1 cellular context compared by ENCODE assay signal in the genomic region with DNA sequence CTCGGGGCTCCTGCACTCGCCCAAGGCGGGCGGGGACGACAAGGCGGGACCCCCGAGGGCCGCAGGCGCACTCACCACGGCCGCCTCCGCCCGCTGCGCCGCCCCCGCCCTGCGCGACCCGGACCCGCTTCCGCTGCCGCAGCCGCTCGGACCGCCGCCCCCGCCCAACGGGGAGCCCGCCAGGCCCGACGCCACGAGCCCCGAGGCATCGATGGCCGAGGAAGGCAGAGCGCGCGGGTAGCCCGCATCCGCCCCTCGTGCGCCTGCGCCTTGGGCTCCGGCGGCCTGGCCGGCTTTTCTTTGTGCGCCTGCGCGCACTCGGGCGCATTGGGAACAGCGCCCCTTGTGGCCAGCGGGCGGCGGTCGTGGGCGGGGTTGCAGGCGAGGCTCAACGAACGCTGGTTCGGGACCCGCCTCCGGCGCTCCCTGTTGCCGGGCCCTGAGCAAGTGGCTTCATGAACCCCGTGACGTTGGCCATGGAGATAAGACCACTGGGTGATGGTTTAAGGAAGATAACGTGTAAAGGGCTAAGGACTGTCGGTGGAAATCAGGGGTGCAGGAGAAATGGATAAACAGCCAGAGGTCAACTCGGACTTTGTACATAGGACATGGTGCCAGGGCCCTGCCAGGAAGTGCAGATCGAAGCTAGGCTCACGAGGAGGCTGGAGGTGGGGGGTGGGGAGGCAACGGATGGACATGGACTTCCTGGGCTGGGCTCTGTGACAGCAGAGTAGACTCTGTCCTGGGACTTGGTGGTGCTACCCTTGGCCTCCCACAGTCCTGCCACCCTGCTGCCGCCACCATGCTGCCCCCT.
TF ChIP-seq lines count a peak whose summit lies in the region.

A gene (plus strand): TSS at position 725 of the 814 bp plus-strand sequence. CDS start 78 bp downstream, at position 803.
A gene with protein sequence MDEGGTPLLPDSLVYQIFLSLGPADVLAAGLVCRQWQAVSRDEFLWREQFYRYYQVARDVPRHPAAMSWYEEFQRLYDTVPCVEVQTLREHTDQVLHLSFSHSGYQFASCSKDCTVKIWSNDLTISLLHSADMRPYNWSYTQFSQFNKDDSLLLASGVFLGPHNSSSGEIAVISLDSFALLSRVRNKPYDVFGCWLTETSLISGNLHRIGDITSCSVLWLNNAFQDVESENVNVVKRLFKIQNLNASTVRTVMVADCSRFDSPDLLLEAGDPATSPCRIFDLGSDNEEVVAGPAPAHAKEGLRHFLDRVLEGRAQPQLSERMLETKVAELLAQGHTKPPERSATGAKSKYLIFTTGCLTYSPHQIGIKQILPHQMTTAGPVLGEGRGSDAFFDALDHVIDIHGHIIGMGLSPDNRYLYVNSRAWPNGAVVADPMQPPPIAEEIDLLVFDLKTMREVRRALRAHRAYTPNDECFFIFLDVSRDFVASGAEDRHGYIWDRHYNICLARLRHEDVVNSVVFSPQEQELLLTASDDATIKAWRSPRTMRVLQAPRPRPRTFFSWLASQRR (minus strand): TSS at position 220 of the 814 bp plus-strand sequence. CDS start 655 bp downstream, outside the sequence.

TF ChIP-seq in HepG2, 621 proteins besides CTCF, POLR2A, EP300 and RAD21 (continued from another document and continues in another):
- TF ChIP-seq, protein P1, sequence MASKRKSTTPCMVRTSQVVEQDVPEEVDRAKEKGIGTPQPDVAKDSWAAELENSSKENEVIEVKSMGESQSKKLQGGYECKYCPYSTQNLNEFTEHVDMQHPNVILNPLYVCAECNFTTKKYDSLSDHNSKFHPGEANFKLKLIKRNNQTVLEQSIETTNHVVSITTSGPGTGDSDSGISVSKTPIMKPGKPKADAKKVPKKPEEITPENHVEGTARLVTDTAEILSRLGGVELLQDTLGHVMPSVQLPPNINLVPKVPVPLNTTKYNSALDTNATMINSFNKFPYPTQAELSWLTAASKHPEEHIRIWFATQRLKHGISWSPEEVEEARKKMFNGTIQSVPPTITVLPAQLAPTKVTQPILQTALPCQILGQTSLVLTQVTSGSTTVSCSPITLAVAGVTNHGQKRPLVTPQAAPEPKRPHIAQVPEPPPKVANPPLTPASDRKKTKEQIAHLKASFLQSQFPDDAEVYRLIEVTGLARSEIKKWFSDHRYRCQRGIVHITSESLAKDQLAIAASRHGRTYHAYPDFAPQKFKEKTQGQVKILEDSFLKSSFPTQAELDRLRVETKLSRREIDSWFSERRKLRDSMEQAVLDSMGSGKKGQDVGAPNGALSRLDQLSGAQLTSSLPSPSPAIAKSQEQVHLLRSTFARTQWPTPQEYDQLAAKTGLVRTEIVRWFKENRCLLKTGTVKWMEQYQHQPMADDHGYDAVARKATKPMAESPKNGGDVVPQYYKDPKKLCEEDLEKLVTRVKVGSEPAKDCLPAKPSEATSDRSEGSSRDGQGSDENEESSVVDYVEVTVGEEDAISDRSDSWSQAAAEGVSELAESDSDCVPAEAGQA (IDR thresholded peaks at IDR 0.05; ENCODE audit: low read depth): no peak
- TF ChIP-seq, protein P1 (CRISPR knock-in tag; IDR thresholded peaks at IDR 0.05; ENCODE audit: borderline replicate concordance): peak; percentile 13; the same call in 1 of the 2 replicates
- TF ChIP-seq SAP130 (CRISPR knock-in tag; IDR thresholded peaks at IDR 0.05; ENCODE audit: low read depth): peak; percentile 32
- peak; percentile 39; the same call in 1 of the 2 replicates for TF ChIP-seq IRX3 (CRISPR knock-in tag; IDR thresholded peaks at IDR 0.05; ENCODE audit: borderline replicate concordance, low read depth)
- TF ChIP-seq, protein P2, sequence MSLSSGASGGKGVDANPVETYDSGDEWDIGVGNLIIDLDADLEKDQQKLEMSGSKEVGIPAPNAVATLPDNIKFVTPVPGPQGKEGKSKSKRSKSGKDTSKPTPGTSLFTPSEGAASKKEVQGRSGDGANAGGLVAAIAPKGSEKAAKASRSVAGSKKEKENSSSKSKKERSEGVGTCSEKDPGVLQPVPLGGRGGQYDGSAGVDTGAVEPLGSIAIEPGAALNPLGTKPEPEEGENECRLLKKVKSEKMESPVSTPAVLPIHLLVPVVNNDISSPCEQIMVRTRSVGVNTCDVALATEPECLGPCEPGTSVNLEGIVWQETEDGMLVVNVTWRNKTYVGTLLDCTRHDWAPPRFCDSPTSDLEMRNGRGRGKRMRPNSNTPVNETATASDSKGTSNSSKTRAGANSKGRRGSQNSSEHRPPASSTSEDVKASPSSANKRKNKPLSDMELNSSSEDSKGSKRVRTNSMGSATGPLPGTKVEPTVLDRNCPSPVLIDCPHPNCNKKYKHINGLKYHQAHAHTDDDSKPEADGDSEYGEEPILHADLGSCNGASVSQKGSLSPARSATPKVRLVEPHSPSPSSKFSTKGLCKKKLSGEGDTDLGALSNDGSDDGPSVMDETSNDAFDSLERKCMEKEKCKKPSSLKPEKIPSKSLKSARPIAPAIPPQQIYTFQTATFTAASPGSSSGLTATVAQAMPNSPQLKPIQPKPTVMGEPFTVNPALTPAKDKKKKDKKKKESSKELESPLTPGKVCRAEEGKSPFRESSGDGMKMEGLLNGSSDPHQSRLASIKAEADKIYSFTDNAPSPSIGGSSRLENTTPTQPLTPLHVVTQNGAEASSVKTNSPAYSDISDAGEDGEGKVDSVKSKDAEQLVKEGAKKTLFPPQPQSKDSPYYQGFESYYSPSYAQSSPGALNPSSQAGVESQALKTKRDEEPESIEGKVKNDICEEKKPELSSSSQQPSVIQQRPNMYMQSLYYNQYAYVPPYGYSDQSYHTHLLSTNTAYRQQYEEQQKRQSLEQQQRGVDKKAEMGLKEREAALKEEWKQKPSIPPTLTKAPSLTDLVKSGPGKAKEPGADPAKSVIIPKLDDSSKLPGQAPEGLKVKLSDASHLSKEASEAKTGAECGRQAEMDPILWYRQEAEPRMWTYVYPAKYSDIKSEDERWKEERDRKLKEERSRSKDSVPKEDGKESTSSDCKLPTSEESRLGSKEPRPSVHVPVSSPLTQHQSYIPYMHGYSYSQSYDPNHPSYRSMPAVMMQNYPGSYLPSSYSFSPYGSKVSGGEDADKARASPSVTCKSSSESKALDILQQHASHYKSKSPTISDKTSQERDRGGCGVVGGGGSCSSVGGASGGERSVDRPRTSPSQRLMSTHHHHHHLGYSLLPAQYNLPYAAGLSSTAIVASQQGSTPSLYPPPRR (CRISPR knock-in tag; IDR thresholded peaks at IDR 0.05; ENCODE audit: borderline replicate concordance): peak; percentile 37; the same call in 1 of the 2 replicates
- TF ChIP-seq ZNF598 (CRISPR knock-in tag; IDR thresholded peaks at IDR 0.05; ENCODE audit: borderline replicate concordance): peak; percentile 90; the same call in 1 of the 2 replicates
- no peak for TF ChIP-seq ZNF383 (CRISPR knock-in tag; IDR thresholded peaks at IDR 0.05; ENCODE audit: borderline replicate concordance)
- TF ChIP-seq ZNF563 (CRISPR knock-in tag; IDR thresholded peaks at IDR 0.05): 0 out of 2 replicates have a peak, but pooled peaks have one; percentile 19
- TF ChIP-seq ZBTB7B (CRISPR knock-in tag; IDR thresholded peaks at IDR 0.05): peak; percentile 77; the same call in 1 of the 2 replicates
- TF ChIP-seq MAZ (IDR thresholded peaks at IDR 0.05; ENCODE audit: borderline replicate concordance, low read depth, low read length): peak; percentile 99
- TF ChIP-seq MAZ (CRISPR knock-in tag; IDR thresholded peaks at IDR 0.05; ENCODE audit: low read depth): peak; percentile 99
- 0 out of 2 replicates have a peak, but pooled peaks have one; percentile 18 for TF ChIP-seq CREB1 (IDR thresholded peaks at IDR 0.05)
- no peak for TF ChIP-seq CREB1 (CRISPR knock-in tag; IDR thresholded peaks at IDR 0.05)
- TF ChIP-seq SPEN (CRISPR knock-in tag; IDR thresholded peaks at IDR 0.05; ENCODE audit: low read depth): peak; percentile 75; the same call in 1 of the 2 replicates
- TF ChIP-seq SOX5 (CRISPR knock-in tag; IDR thresholded peaks at IDR 0.05; ENCODE audit: borderline replicate concordance): peak; percentile 37
- TF ChIP-seq, protein P3, sequence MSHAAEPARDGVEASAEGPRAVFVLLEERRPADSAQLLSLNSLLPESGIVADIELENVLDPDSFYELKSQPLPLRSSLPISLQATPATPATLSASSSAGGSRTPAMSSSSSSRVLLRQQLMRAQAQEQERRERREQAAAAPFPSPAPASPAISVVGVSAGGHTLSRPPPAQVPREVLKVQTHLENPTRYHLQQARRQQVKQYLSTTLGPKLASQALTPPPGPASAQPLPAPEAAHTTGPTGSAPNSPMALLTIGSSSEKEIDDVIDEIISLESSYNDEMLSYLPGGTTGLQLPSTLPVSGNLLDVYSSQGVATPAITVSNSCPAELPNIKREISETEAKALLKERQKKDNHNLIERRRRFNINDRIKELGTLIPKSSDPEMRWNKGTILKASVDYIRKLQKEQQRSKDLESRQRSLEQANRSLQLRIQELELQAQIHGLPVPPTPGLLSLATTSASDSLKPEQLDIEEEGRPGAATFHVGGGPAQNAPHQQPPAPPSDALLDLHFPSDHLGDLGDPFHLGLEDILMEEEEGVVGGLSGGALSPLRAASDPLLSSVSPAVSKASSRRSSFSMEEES (CRISPR knock-in tag; IDR thresholded peaks at IDR 0.05): peak; percentile 53
- TF ChIP-seq AKAP8 (CRISPR knock-in tag; IDR thresholded peaks at IDR 0.05): no peak; the same call in 1 of the 2 replicates
- no peak for TF ChIP-seq ZNF235 (CRISPR knock-in tag; IDR thresholded peaks at IDR 0.05; ENCODE audit: borderline replicate concordance)
- TF ChIP-seq SRSF9 (IDR thresholded peaks at IDR 0.05; ENCODE audit: borderline replicate concordance, insufficient read depth, low read depth, low read length, poor library complexity, severe bottlenecking): no peak
- peak; percentile 57 for TF ChIP-seq ZNF556 (CRISPR knock-in tag; IDR thresholded peaks at IDR 0.05; ENCODE audit: borderline replicate concordance)
- peak; percentile 43; the same call in 1 of the 2 replicates for TF ChIP-seq ZMYM3 (CRISPR knock-in tag; IDR thresholded peaks at IDR 0.05)
- no peak for TF ChIP-seq NCOA5 (CRISPR knock-in tag; IDR thresholded peaks at IDR 0.05)
- TF ChIP-seq, protein P4, sequence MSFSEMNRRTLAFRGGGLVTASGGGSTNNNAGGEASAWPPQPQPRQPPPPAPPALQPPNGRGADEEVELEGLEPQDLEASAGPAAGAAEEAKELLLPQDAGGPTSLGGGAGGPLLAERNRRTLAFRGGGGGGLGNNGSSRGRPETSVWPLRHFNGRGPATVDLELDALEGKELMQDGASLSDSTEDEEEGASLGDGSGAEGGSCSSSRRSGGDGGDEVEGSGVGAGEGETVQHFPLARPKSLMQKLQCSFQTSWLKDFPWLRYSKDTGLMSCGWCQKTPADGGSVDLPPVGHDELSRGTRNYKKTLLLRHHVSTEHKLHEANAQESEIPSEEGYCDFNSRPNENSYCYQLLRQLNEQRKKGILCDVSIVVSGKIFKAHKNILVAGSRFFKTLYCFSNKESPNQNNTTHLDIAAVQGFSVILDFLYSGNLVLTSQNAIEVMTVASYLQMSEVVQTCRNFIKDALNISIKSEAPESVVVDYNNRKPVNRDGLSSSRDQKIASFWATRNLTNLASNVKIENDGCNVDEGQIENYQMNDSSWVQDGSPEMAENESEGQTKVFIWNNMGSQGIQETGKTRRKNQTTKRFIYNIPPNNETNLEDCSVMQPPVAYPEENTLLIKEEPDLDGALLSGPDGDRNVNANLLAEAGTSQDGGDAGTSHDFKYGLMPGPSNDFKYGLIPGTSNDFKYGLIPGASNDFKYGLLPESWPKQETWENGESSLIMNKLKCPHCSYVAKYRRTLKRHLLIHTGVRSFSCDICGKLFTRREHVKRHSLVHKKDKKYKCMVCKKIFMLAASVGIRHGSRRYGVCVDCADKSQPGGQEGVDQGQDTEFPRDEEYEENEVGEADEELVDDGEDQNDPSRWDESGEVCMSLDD (CRISPR knock-in tag; IDR thresholded peaks at IDR 0.05; ENCODE audit: borderline replicate concordance): peak; percentile 34; the same call in 1 of the 2 replicates
- no peak for TF ChIP-seq HES4 (CRISPR knock-in tag; IDR thresholded peaks at IDR 0.05; ENCODE audit: borderline replicate concordance)
- no peak for TF ChIP-seq ZNF552 (CRISPR knock-in tag; IDR thresholded peaks at IDR 0.05; ENCODE audit: borderline replicate concordance)
- peak; percentile 12; the same call in 1 of the 2 replicates for TF ChIP-seq POLR2G (IDR thresholded peaks at IDR 0.05; ENCODE audit: low read depth, low read length)
- 0 out of 2 replicates have a peak, but pooled peaks have one; percentile 41 for TF ChIP-seq ESRRA (CRISPR knock-in tag; IDR thresholded peaks at IDR 0.05; ENCODE audit: low read depth)
- TF ChIP-seq ZNF550 (CRISPR knock-in tag; IDR thresholded peaks at IDR 0.05; ENCODE audit: borderline replicate concordance): no peak
- TF ChIP-seq ZBTB7A (CRISPR knock-in tag; IDR thresholded peaks at IDR 0.05): 0 out of 2 replicates have a peak, but pooled peaks have one; percentile 58
- peak; percentile 28; the same call in 1 of the 2 replicates for TF ChIP-seq ONECUT2 (CRISPR knock-in tag; IDR thresholded peaks at IDR 0.05)
- no peak for TF ChIP-seq CENPT (CRISPR knock-in tag; IDR thresholded peaks at IDR 0.05; ENCODE audit: low read depth)
- TF ChIP-seq ZSCAN12 (CRISPR knock-in tag; IDR thresholded peaks at IDR 0.05): peak; percentile 14; the same call in 1 of the 2 replicates
- TF ChIP-seq, protein P5, sequence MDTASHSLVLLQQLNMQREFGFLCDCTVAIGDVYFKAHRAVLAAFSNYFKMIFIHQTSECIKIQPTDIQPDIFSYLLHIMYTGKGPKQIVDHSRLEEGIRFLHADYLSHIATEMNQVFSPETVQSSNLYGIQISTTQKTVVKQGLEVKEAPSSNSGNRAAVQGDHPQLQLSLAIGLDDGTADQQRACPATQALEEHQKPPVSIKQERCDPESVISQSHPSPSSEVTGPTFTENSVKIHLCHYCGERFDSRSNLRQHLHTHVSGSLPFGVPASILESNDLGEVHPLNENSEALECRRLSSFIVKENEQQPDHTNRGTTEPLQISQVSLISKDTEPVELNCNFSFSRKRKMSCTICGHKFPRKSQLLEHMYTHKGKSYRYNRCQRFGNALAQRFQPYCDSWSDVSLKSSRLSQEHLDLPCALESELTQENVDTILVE (CRISPR knock-in tag; IDR thresholded peaks at IDR 0.05): peak; percentile 56; the same call in 1 of the 2 replicates
- TF ChIP-seq KDM6A (CRISPR knock-in tag; IDR thresholded peaks at IDR 0.05; ENCODE audit: low read depth): peak; percentile 64; the same call in 1 of the 2 replicates
- no peak for TF ChIP-seq ZNF33B (CRISPR knock-in tag; IDR thresholded peaks at IDR 0.05)
- TF ChIP-seq FIP1L1 (IDR thresholded peaks at IDR 0.05; ENCODE audit: borderline replicate concordance, insufficient read depth, low read depth, low read length): no peak
